Comparison of ENCODE assay signal across 8 cellular contexts in the genomic region with DNA sequence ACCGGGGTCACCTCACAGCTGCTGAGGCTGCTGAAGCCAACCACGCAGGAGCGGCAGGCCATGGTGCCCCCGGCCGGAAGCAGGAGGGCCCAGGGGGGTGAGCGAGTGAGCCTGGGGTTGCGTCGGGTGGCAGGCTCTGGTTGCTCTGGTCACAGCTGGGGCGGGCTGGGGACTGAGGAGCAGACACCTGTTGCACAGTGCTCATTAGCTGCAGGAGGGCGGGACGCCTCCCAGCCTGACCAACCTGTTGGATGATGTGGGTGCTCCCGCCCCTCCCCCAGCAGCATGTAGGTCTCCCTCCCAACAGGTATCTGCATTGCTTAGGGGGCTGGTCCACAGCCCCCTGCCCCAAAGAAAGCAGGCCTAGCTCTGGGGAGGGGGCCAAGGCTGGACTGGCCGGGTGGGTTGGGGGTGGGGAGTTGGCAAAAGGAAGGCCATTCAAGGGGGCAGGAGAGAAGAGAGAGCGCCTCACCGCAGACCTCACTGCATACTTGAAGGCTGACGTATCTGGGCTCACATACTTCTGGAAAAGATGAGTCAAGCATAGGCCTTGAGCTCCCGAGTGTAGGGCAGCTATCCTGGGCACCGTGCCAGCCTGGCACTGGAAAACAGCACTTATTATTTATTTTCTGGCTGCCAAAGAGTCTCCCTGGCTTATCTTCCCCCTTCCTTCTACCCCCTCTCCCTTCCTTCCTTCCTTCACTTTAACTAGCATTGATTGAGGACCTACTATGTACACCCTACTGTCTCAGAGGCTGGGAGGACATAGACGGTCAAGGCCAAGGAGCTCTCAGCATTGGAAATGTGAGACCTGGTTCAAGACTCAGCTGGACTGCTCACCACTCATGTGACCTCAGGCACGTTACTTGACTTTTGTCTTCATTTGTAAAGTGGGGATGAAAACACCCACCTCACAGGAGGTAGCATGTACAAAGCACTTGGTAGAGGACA.
DNase-seq lines count a peak whose midpoint lies in the region; ATAC-seq lines count a peak whose summit lies in the region.

A gene (minus strand): TSS at position 174 of the 951 bp plus-strand sequence. CDS start 112 bp downstream, at position 62.

- ATAC-seq in GM21786 (IDR thresholded peaks at IDR 0.05; ENCODE audit: unreplicated experiment) = no peak
- ATAC-seq in HG02798 (IDR thresholded peaks at IDR 0.05; ENCODE audit: poor library complexity, unreplicated experiment) = no peak

- peak; percentile 70 for DNase-seq in GOT3 (lab: John Stamatoyannopoulos, UW)
- DNase-seq in NCI-H2171 (lab: John Stamatoyannopoulos, UW) = peak; percentile 61
- DNase-seq in anterior cingulate cortex (lab: John Stamatoyannopoulos, UW) = peak in 32 of 58 donors; percentile 7 to 87 (median 32)
- peak; percentile 99 for DNase-seq in hepatic stellate cell (ENCODE audit: low spot score)
- DNase-seq in smooth muscle cell of the brain vasculature (ENCODE audit: low read depth, low spot score) = peak; percentile 92
- DNase-seq in NCI-H526 treated with DMSO at 0.1 percent for 48 hours (lab: John Stamatoyannopoulos, UW) = no peak
